13 cellular contexts compared by ENCODE assay signal in genomic region chr17:79833110-79833450, GRCh38. TPM values are rescaled to one million over a fixed set of nuclear protein-coding genes. Genes with fewer than 3 reads are reported as not detected.
DNase-seq lines count a peak whose midpoint lies in the region; ATAC-seq and TF ChIP-seq lines count a peak whose summit lies in the region.
"Had no signal": no experiment of that assay in that cellular context is flagged by ENCODE, and none has a peak within 500 bp of the region (broad histone marks: within the 10 kb centered on the region; RNA-seq: fewer than 3 reads in every experiment).

No MANE protein-coding gene starts in this region.

- no peak for TF ChIP-seq POLR2A in uterus (IDR thresholded peaks at IDR 0.05)

- H3K4me1 ChIP-seq in CD4-positive, CD25-positive, alpha-beta regulatory T cell (ENCODE audit: control insufficient read depth, insufficient read depth, low read length, poor library complexity, severe bottlenecking), result peaks cover 52% of the 10 kb centered on the region
- peaks cover 41% of the 10 kb centered on the region for H3K4me1 ChIP-seq in HUES48 (ENCODE audit: control insufficient read depth, insufficient read depth, low read length)
- peaks cover 0 to 17% of the 10 kb centered on the region in 2 donors for H3K4me1 ChIP-seq in uterus

- ATAC-seq in CD4-positive, CD25-positive, alpha-beta regulatory T cell (ENCODE audit: low read depth in 2 of 2), result no peak
- ATAC-seq in GM19023 (IDR thresholded peaks at IDR 0.05; ENCODE audit: unreplicated experiment) (no peak), HG02571 (IDR thresholded peaks at IDR 0.05; ENCODE audit: unreplicated experiment) (no peak)

- intact Hi-C loops in uterus (cut with DNase I; ENCODE audit: low total_unique reads), result no loop called here

- peak overlapping the region; percentile 29 to 76 (median 62) for H3K4me3 Mint-ChIP-seq in CD4-positive, CD25-positive, alpha-beta regulatory T cell
- H3K4me3 Mint-ChIP-seq in chondrocyte (ENCODE audit: unreplicated experiment) (peak overlapping the region; percentile 52), nephron progenitor cell (peak overlapping the region; percentile 73)
- H3K4me3 Mint-ChIP-seq: activated T-cell treated with anti-CD3 and anti-CD28 coated beads, Interleukin-2, amount 50 U/mL, for 24 hours had no signal

- H3K27me3 ChIP-seq in CD4-positive, CD25-positive, alpha-beta regulatory T cell (ENCODE audit: control insufficient read depth, insufficient read depth, low read length), result no peaks in the 10 kb centered on the region
- peaks cover 98% of the 10 kb centered on the region for H3K27me3 ChIP-seq in HUES48 (ENCODE audit: control insufficient read depth, insufficient read depth, low read length)
- no peaks in the 10 kb centered on the region for H3K27me3 ChIP-seq in uterus
- H3K27me3 ChIP-seq: breast epithelium had no signal

- H3K27me3 Mint-ChIP-seq in CD4-positive, CD25-positive, alpha-beta regulatory T cell, result peaks cover 3% of the 10 kb centered on the region
- H3K27me3 Mint-ChIP-seq in chondrocyte (ENCODE audit: low read depth) (no peaks in the 10 kb centered on the region), nephron progenitor cell (ENCODE audit: low read depth, poor library complexity) (peaks cover 95% of the 10 kb centered on the region)
- H3K27me3 Mint-ChIP-seq: activated T-cell treated with anti-CD3 and anti-CD28 coated beads, Interleukin-2, amount 50 U/mL, for 24 hours had no signal

- no peak overlapping the region for H3K4me3 ChIP-seq in CD4-positive, CD25-positive, alpha-beta regulatory T cell (ENCODE audit: low read depth, low read length)
- H3K4me3 ChIP-seq in HUES48 (ENCODE audit: low read depth, low read length) (peak overlapping the region; percentile 33), uterus (no peak overlapping the region)

- TF ChIP-seq CTCF in chondrocyte (IDR thresholded peaks at IDR 0.05) (no peak), nephron progenitor cell (IDR thresholded peaks at IDR 0.05) (no peak), uterus (IDR thresholded peaks at IDR 0.05) (no peak)

- peaks cover 5 to 46% (median 12%) of the 10 kb centered on the region in 4 donors for H3K4me1 Mint-ChIP-seq in CD4-positive, CD25-positive, alpha-beta regulatory T cell
- H3K4me1 Mint-ChIP-seq in chondrocyte (ENCODE audit: low read depth), result peaks cover 47% of the 10 kb centered on the region
- peaks cover 53% of the 10 kb centered on the region for H3K4me1 Mint-ChIP-seq in nephron progenitor cell

- H3K36me3 ChIP-seq in CD4-positive, CD25-positive, alpha-beta regulatory T cell (ENCODE audit: control insufficient read depth, insufficient read depth, low read length), result peaks cover 14% of the 10 kb centered on the region
- H3K36me3 ChIP-seq in HUES48 (ENCODE audit: control insufficient read depth, insufficient read depth, low read length), result no peaks in the 10 kb centered on the region
- H3K36me3 ChIP-seq in uterus, result no peaks in the 10 kb centered on the region
- H3K36me3 ChIP-seq: breast epithelium had no signal

- no peak overlapping the region for H3K27ac Mint-ChIP-seq in CD4-positive, CD25-positive, alpha-beta regulatory T cell
- H3K27ac Mint-ChIP-seq in chondrocyte (ENCODE audit: unreplicated experiment), result peak overlapping the region; percentile 63
- H3K27ac Mint-ChIP-seq in nephron progenitor cell, result no peak overlapping the region
- H3K27ac Mint-ChIP-seq: activated T-cell treated with anti-CD3 and anti-CD28 coated beads, Interleukin-2, amount 50 U/mL, for 24 hours had no signal

- H3K9me3 ChIP-seq in CD4-positive, CD25-positive, alpha-beta regulatory T cell (ENCODE audit: control insufficient read depth in 2 of 2, low read length in 2 of 2), result no peaks in the 10 kb centered on the region
- no peaks in the 10 kb centered on the region for H3K9me3 ChIP-seq in HUES48 (ENCODE audit: control insufficient read depth, insufficient read depth, low read length)
- H3K9me3 ChIP-seq in uterus, result no peaks in the 10 kb centered on the region
- H3K9me3 ChIP-seq: breast epithelium had no signal

- H3K9me3 Mint-ChIP-seq in CD4-positive, CD25-positive, alpha-beta regulatory T cell, result peaks cover 0 to 3% (median 0%) of the 10 kb centered on the region in 7 donors
- H3K9me3 Mint-ChIP-seq in chondrocyte (ENCODE audit: low read depth), result no peaks in the 10 kb centered on the region
- no peaks in the 10 kb centered on the region for H3K9me3 Mint-ChIP-seq in nephron progenitor cell
- H3K9me3 Mint-ChIP-seq: activated T-cell treated with anti-CD3 and anti-CD28 coated beads, Interleukin-2, amount 50 U/mL, for 24 hours had no signal

- H3K27ac ChIP-seq in CD4-positive, CD25-positive, alpha-beta regulatory T cell (ENCODE audit: insufficient read depth, low read length, poor library complexity, severe bottlenecking), result no peak overlapping the region
- H3K27ac ChIP-seq in HUES48 (ENCODE audit: low read depth, low read length) (no peak overlapping the region), uterus (no peak overlapping the region)

- peaks cover 9% of the 10 kb centered on the region for H3K36me3 Mint-ChIP-seq in CD4-positive, CD25-positive, alpha-beta regulatory T cell
- peaks cover 7% of the 10 kb centered on the region for H3K36me3 Mint-ChIP-seq in chondrocyte (ENCODE audit: low read depth)
- peaks cover 4% of the 10 kb centered on the region for H3K36me3 Mint-ChIP-seq in nephron progenitor cell (ENCODE audit: low read depth)

- DNase-seq in CD4-positive, CD25-positive, alpha-beta regulatory T cell, result no peak
- DNase-seq in chondrocyte (ENCODE audit: low spot score) (no peak), nephron progenitor cell (no peak), LoVo (ENCODE audit: low spot score) (no peak), uterus (no peak)
- DNase-seq: activated T-cell treated with anti-CD3 and anti-CD28 coated beads, Interleukin-2, amount 50 U/mL, for 24 hours; NCI-H1417 treated with DMSO at 0.1 percent for 48 hours; NCI-H524 treated with DMSO at 0.1 percent for 48 hours; SHP77 treated with DMSO at 0.1 percent for 48 hours had no signal

- H3K9ac ChIP-seq in HUES48 (ENCODE audit: low read depth, low read length), result no peak overlapping the region

RNA-seq across cellular contexts. Expression of gene CBX4, which starts 6.2 kb away (rescaled TPM):
- total RNA-seq in CD4-positive, CD25-positive, alpha-beta regulatory T cell, result 137 TPM
- 10 to 100 TPM in 1 of 4 donors, 1 to 10 TPM in 3; 2.9 to 10.0 (median 4.6) TPM for polyA plus RNA-seq in CD4-positive, CD25-positive, alpha-beta regulatory T cell
- 26.7 to 27.2 TPM (median 26.8 TPM) in 3 replicates for total RNA-seq in chondrocyte
- 1 to 10 TPM in 2 of 4 donors, under 1 TPM in 2; 0.26 to 8.4 (median 3.5) TPM for total RNA-seq in uterus

RNA-seq across cellular contexts. Expression of gene CBX8, which starts 36.2 kb away (rescaled TPM):
- total RNA-seq in CD4-positive, CD25-positive, alpha-beta regulatory T cell, result 3.4 TPM
- polyA plus RNA-seq in CD4-positive, CD25-positive, alpha-beta regulatory T cell, result 1 to 10 TPM in 2 of 4 donors, under 1 TPM in 2; 0.30 to 1.7 (median 0.87) TPM
- total RNA-seq in chondrocyte (4.6 to 8.3 TPM (median 6.1 TPM) in 3 replicates), uterus (10 to 100 TPM in 1 of 4 donors, 1 to 10 TPM in 2, not detected in 1; 1.8 to 10.7 (median 2.6) TPM)

RNA-seq across cellular contexts. Expression of gene CBX2, which starts 55.1 kb away (rescaled TPM):
- total RNA-seq in CD4-positive, CD25-positive, alpha-beta regulatory T cell, result 0.81 TPM
- polyA plus RNA-seq in CD4-positive, CD25-positive, alpha-beta regulatory T cell, result under 1 TPM in 2 of 4 donors, not detected in 2; 0.11 to 0.17 TPM
- 4.1 to 11.8 TPM (median 4.9 TPM) in 3 replicates for total RNA-seq in chondrocyte
- 10 to 100 TPM in 1 of 4 donors, 1 to 10 TPM in 2, not detected in 1; 1.0 to 14.9 (median 4.6) TPM for total RNA-seq in uterus
